1 cellular context compared by ENCODE assay signal in genomic region chr17:78667741-78668640, GRCh38.
TF ChIP-seq lines count a peak whose summit lies in the region.

No MANE protein-coding gene starts in this region.

TF ChIP-seq in HepG2, 621 proteins besides CTCF, POLR2A, EP300 and RAD21 (continued from another document):
- TF ChIP-seq ZBTB4 (CRISPR knock-in tag; IDR thresholded peaks at IDR 0.05; ENCODE audit: borderline replicate concordance) (0 out of 2 replicates have a peak, but pooled peaks have one; percentile 40), MXD1 (CRISPR knock-in tag; IDR thresholded peaks at IDR 0.05) (no peak), CREBL2 (CRISPR knock-in tag; IDR thresholded peaks at IDR 0.05; ENCODE audit: borderline replicate concordance) (no peak), NFE2L2 (IDR thresholded peaks at IDR 0.05; ENCODE audit: low read length) (no peak), THAP8 (CRISPR knock-in tag; IDR thresholded peaks at IDR 0.05; ENCODE audit: borderline replicate concordance) (no peak), THAP9 (CRISPR knock-in tag; IDR thresholded peaks at IDR 0.05; ENCODE audit: borderline replicate concordance) (0 out of 2 replicates have a peak, but pooled peaks have one; percentile 23), ZNF142 (CRISPR knock-in tag; IDR thresholded peaks at IDR 0.05) (no peak), ZMYM2 (CRISPR knock-in tag; IDR thresholded peaks at IDR 0.05) (0 out of 2 replicates have a peak, but pooled peaks have one; percentile 15), SMARCC2 (IDR thresholded peaks at IDR 0.05) (no peak), HMGXB3 (CRISPR knock-in tag; IDR thresholded peaks at IDR 0.05; ENCODE audit: borderline replicate concordance) (no peak), ZBTB38 (CRISPR knock-in tag; IDR thresholded peaks at IDR 0.05) (peak; percentile 41; the same call in 1 of the 2 replicates), HHEX (CRISPR knock-in tag; IDR thresholded peaks at IDR 0.05) (no peak), SRY (CRISPR knock-in tag; IDR thresholded peaks at IDR 0.05) (no peak), MEIS1 (CRISPR knock-in tag; IDR thresholded peaks at IDR 0.05; ENCODE audit: borderline replicate concordance) (no peak), NKX3-1 (CRISPR knock-in tag; IDR thresholded peaks at IDR 0.05) (no peak), RXRA (CRISPR knock-in tag; IDR thresholded peaks at IDR 0.05) (no peak), SOX5 (CRISPR knock-in tag; IDR thresholded peaks at IDR 0.05; ENCODE audit: borderline replicate concordance) (no peak)
